11 cellular contexts compared by ENCODE assay signal in genomic region chr4:40183615-40184411, GRCh38. TPM values are rescaled to one million over a fixed set of nuclear protein-coding genes. Genes with fewer than 3 reads are reported as not detected.
DNase-seq lines count a peak whose midpoint lies in the region; TF ChIP-seq lines count a peak whose summit lies in the region.
"Had no signal": no experiment of that assay in that cellular context is flagged by ENCODE, and none has a peak within 500 bp of the region (broad histone marks: within the 10 kb centered on the region; RNA-seq: fewer than 3 reads in every experiment).

No MANE protein-coding gene starts in this region.

- no peaks in the 10 kb centered on the region for H3K36me3 ChIP-seq in skeletal muscle satellite cell (ENCODE audit: insufficient read depth, low read length)

- H3K4me1 ChIP-seq in skeletal muscle satellite cell (ENCODE audit: control insufficient read depth, insufficient read depth, low read length) = peaks cover 58% of the 10 kb centered on the region

- peak overlapping the region; percentile 14 for H3K4me3 ChIP-seq in skeletal muscle satellite cell (ENCODE audit: low read length)

- no peaks in the 10 kb centered on the region for H3K9me3 Mint-ChIP-seq in activated CD4-positive, alpha-beta T cell treated with anti-CD3 and anti-CD28 coated beads, Interleukin-2, amount 10 ng/mL, durations not matched to agents 24 days and 14 days
- no peaks in the 10 kb centered on the region for H3K9me3 Mint-ChIP-seq in type B pancreatic cell

- peaks cover 7% of the 10 kb centered on the region for H3K36me3 Mint-ChIP-seq in activated CD4-positive, alpha-beta T cell treated with anti-CD3 and anti-CD28 coated beads, Interleukin-2, amount 10 ng/mL, durations not matched to agents 24 days and 14 days (ENCODE audit: low read depth)
- H3K36me3 Mint-ChIP-seq in type B pancreatic cell = no peaks in the 10 kb centered on the region

- DNase-seq in activated CD4-positive, alpha-beta T cell treated with anti-CD3 and anti-CD28 coated beads, Interleukin-2, amount 10 ng/mL, durations not matched to agents 24 days and 14 days = no peak
- no peak for DNase-seq in activated CD4-positive, alpha-beta T cell treated with anti-CD3 and anti-CD28 coated beads for 4 hours
- peak; percentile 96 for DNase-seq in LHCN-M2 (ENCODE audit: low read depth)
- peak; percentile 84 for DNase-seq in amniotic epithelial cell (ENCODE audit: low read depth)
- no peak for DNase-seq in type B pancreatic cell (ENCODE audit: extremely low spot score, unreplicated experiment)
- DNase-seq in mesenteric fat pad (ENCODE audit: low spot score) = no peak
- DNase-seq in SIG-M5 treated with dmso at 0.1 percent for 504 hours (lab: John Stamatoyannopoulos, UW; ENCODE audit: unreplicated experiment) = no peak
- DNase-seq: NCI-H1048, SHP77 treated with DMSO at 0.1 percent for 48 hours had no signal

- H3K9me3 ChIP-seq in skeletal muscle satellite cell (replicated peaks; ENCODE audit: low read length) = no peaks in the 10 kb centered on the region

- H3K4me1 Mint-ChIP-seq in activated CD4-positive, alpha-beta T cell treated with anti-CD3 and anti-CD28 coated beads, Interleukin-2, amount 10 ng/mL, durations not matched to agents 24 days and 14 days = peaks cover 32% of the 10 kb centered on the region
- peaks cover 1% of the 10 kb centered on the region for H3K4me1 Mint-ChIP-seq in type B pancreatic cell (ENCODE audit: unreplicated experiment)

- H3K9ac ChIP-seq in skeletal muscle satellite cell (ENCODE audit: low read depth, low read length) = peak overlapping the region; percentile 84

- intact Hi-C loops in activated CD4-positive, alpha-beta T cell treated with anti-CD3 and anti-CD28 coated beads, Interleukin-2, amount 10 ng/mL, durations not matched to agents 24 days and 14 days (cut with micrococcal nuclease) = loop anchor here (1.0 kb wide), 1 partner anchor 11 kb away; no protein-coding TSS in a partner anchor

- no peaks in the 10 kb centered on the region for H3K27me3 ChIP-seq in skeletal muscle satellite cell (ENCODE audit: control insufficient read depth, insufficient read depth, low read length)

- H3K4me2 ChIP-seq in skeletal muscle satellite cell (ENCODE audit: low read length) = peak overlapping the region; percentile 72

- H3K27me3 Mint-ChIP-seq in activated CD4-positive, alpha-beta T cell treated with anti-CD3 and anti-CD28 coated beads, Interleukin-2, amount 10 ng/mL, durations not matched to agents 24 days and 14 days = no peaks in the 10 kb centered on the region
- H3K27me3 Mint-ChIP-seq in type B pancreatic cell = no peaks in the 10 kb centered on the region

- no peak for TF ChIP-seq CTCF in type B pancreatic cell (conservative IDR thresholded peaks at IDR 0.05)

- H3K27ac Mint-ChIP-seq in activated CD4-positive, alpha-beta T cell treated with anti-CD3 and anti-CD28 coated beads, Interleukin-2, amount 10 ng/mL, durations not matched to agents 24 days and 14 days = peak overlapping the region; percentile 77
- no peak overlapping the region for H3K27ac Mint-ChIP-seq in type B pancreatic cell

- H3K4me3 Mint-ChIP-seq in activated CD4-positive, alpha-beta T cell treated with anti-CD3 and anti-CD28 coated beads, Interleukin-2, amount 10 ng/mL, durations not matched to agents 24 days and 14 days = peak overlapping the region; percentile 21
- no peak overlapping the region for H3K4me3 Mint-ChIP-seq in type B pancreatic cell

RNA-seq across cellular contexts. Expression of gene RHOH, which starts 13.0 kb away (rescaled TPM):
- total RNA-seq in activated CD4-positive, alpha-beta T cell treated with anti-CD3 and anti-CD28 coated beads, Interleukin-2, amount 10 ng/mL, durations not matched to agents 24 days and 14 days = 98.1 and 107 TPM in 2 replicates
- total RNA-seq in LHCN-M2 (2014; rRNA removed) (0.75 and 0.90 TPM in 2 replicates), type B pancreatic cell (ENCODE audit: low replicate concordance) (3.1 and 5.4 TPM in 2 replicates), mesenteric fat pad (3.9 TPM)
- not detected for polyA plus RNA-seq in LHCN-M2 (2012)
- 0.22 and 0.76 TPM in 2 replicates for total RNA-seq in skeletal muscle satellite cell (2012; rRNA removed)
- total RNA-seq: osteocyte had no signal

Comparison
In these comparisons a context has a peak if more than half of its experiments do, and no peak if none do; other contexts are left out.
1. DNase-seq: peak in LHCN-M2 (single experiment) and amniotic epithelial cell (single experiment); none in activated CD4-positive, alpha-beta T cell treated with anti-CD3 and anti-CD28 coated beads, Interleukin-2, amount 10 ng/mL, durations not matched to agents 24 days and 14 days (single experiment), activated CD4-positive, alpha-beta T cell treated with anti-CD3 and anti-CD28 coated beads for 4 hours (0 of 2), type B pancreatic cell (single experiment), mesenteric fat pad (single experiment) and SIG-M5 treated with dmso at 0.1 percent for 504 hours (single experiment).
2. RNA of gene RHOH, which starts 13.0 kb away (total RNA-seq): 98.1 to 107 TPM in activated CD4-positive, alpha-beta T cell treated with anti-CD3 and anti-CD28 coated beads, Interleukin-2, amount 10 ng/mL, durations not matched to agents 24 days and 14 days; 3.1 to 5.4 TPM in type B pancreatic cell, 3.9 TPM in mesenteric fat pad (single experiment) and 0.75 to 0.90 TPM in LHCN-M2; every median in the first group is over 10 times any median in the second.